Comparison of ENCODE assay signal across 1 cellular context in the genomic region with DNA sequence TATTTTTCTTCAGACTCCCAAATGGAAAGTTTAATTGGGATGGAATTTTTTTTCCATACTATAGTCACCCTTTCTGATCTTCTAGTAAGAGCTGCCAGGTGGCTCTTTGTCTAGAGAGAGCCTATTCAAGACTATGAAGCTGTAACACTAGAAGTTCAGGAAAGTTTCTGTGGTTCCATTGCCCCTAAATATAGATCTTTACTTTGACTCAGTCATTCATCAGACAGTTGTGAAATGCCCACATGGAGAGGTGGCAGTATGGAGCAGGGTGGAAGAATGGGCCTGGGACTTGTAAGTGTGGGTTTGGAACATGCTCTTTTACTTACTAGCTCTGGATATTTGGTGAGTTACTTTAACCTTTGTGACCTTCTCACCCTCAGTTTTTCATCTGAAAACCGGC.
A peak's percentile ranks its signal among the peaks of the same experiment; 100 is the strongest.
TF ChIP-seq lines count a peak whose summit lies in the region.

No MANE protein-coding gene starts in this region.

TF ChIP-seq in HepG2, 621 proteins besides CTCF, POLR2A, EP300 and RAD21 (continued from another document):
- TF ChIP-seq ZNF407 (CRISPR knock-in tag; IDR thresholded peaks at IDR 0.05; ENCODE audit: not compliant biosample characterization): no peak
- no peak for TF ChIP-seq ZNF121 (CRISPR knock-in tag; IDR thresholded peaks at IDR 0.05)
- no peak for TF ChIP-seq SAFB2 (CRISPR knock-in tag; IDR thresholded peaks at IDR 0.05; ENCODE audit: borderline replicate concordance, low read depth)
- TF ChIP-seq NFYB (CRISPR knock-in tag; IDR thresholded peaks at IDR 0.05): no peak
- TF ChIP-seq, protein P1, sequence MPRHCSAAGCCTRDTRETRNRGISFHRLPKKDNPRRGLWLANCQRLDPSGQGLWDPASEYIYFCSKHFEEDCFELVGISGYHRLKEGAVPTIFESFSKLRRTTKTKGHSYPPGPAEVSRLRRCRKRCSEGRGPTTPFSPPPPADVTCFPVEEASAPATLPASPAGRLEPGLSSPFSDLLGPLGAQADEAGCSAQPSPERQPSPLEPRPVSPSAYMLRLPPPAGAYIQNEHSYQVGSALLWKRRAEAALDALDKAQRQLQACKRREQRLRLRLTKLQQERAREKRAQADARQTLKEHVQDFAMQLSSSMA (CRISPR knock-in tag; IDR thresholded peaks at IDR 0.05): no peak
- peak; percentile 8; the same call in 1 of the 2 replicates for TF ChIP-seq STAG1 (CRISPR knock-in tag; IDR thresholded peaks at IDR 0.05)
TF ChIP-seq in HepG2: peak in this region for 1.
